18 cellular contexts compared by ENCODE assay signal in genomic region chr12:92278378-92278828, GRCh38.
DNase-seq lines count a peak whose midpoint lies in the region; ATAC-seq and TF ChIP-seq lines count a peak whose summit lies in the region.
"Had no signal": no experiment of that assay in that cellular context is flagged by ENCODE, and none has a peak within 500 bp of the region (broad histone marks: within the 10 kb centered on the region; RNA-seq: fewer than 3 reads in every experiment).

No MANE protein-coding gene starts in this region.

- no peak overlapping the region for H3K27ac ChIP-seq in DND-41 (ENCODE audit: low read length)
- H3K27ac ChIP-seq in heart left ventricle, result peak overlapping the region in 11 of 12 donors; percentile 26 to 81 (median 50)
- peak overlapping the region; percentile 34 for H3K27ac ChIP-seq in skeletal muscle tissue (ENCODE audit: low read depth, low read length)
- H3K27ac ChIP-seq: KMS-11, SK-N-MC had no signal

- H3K4me1 Mint-ChIP-seq in activated T-helper 17 cell treated with anti-CD3 and anti-CD28 coated beads, Interleukin-2, amount 50 U/mL, for 72 hours, result peaks cover 7% of the 10 kb centered on the region
- no peaks in the 10 kb centered on the region for H3K4me1 Mint-ChIP-seq in effector memory CD8-positive, alpha-beta T cell (ENCODE audit: low read depth in 2 of 2)

- H3K27me3 ChIP-seq in DND-41 (ENCODE audit: insufficient read depth, low read length, poor library complexity) (no peaks in the 10 kb centered on the region), heart left ventricle (no peaks in the 10 kb centered on the region), skeletal muscle tissue (ENCODE audit: control insufficient read depth in 3 of 3, insufficient read depth in 3 of 3, low read length in 3 of 3) (no peaks in the 10 kb centered on the region)
- H3K27me3 ChIP-seq: stomach had no signal

- H4K20me1 ChIP-seq in DND-41 (ENCODE audit: insufficient read depth, low read length), result no peaks in the 10 kb centered on the region

- H3K4me3 ChIP-seq in DND-41 (ENCODE audit: low read depth in 1 of 2, low read length in 2 of 2) (no peak overlapping the region), heart left ventricle (no peak overlapping the region), skeletal muscle tissue (ENCODE audit: low read length in 3 of 3) (no peak overlapping the region)
- H3K4me3 ChIP-seq: GM12878, SK-N-MC, skin epidermis, stomach had no signal

- H3K4me2 ChIP-seq in DND-41 (ENCODE audit: insufficient read depth, low read length), result no peak overlapping the region
- H3K4me2 ChIP-seq: KMS-11 had no signal

- intact Hi-C loops in heart left ventricle (cut with DNase I), result no loop called here

- H3K4me1 ChIP-seq in DND-41 (ENCODE audit: insufficient read depth, low read length) (no peaks in the 10 kb centered on the region), heart left ventricle (peaks cover 0 to 18% (median 0%) of the 10 kb centered on the region in 12 donors), skeletal muscle tissue (ENCODE audit: control insufficient read depth in 3 of 3, insufficient read depth in 3 of 3, low read length in 3 of 3) (peaks cover 0 to 4% (median 0%) of the 10 kb centered on the region in 3 donors)
- H3K4me1 ChIP-seq: stomach had no signal

- H3K9me3 ChIP-seq in DND-41 (ENCODE audit: insufficient read depth, low read length, severe bottlenecking) (no peaks in the 10 kb centered on the region), heart left ventricle (no peaks in the 10 kb centered on the region), skeletal muscle tissue (ENCODE audit: control insufficient read depth in 3 of 3, low read length in 3 of 3) (no peaks in the 10 kb centered on the region)
- H3K9me3 ChIP-seq: stomach had no signal

- no peak for TF ChIP-seq POLR2A in heart left ventricle (IDR thresholded peaks at IDR 0.05)

- H3K4me3 Mint-ChIP-seq in activated T-helper 17 cell treated with anti-CD3 and anti-CD28 coated beads, Interleukin-2, amount 50 U/mL, for 72 hours, result peak overlapping the region; percentile 51
- no peak overlapping the region for H3K4me3 Mint-ChIP-seq in effector memory CD8-positive, alpha-beta T cell
- H3K4me3 Mint-ChIP-seq: activated naive CD8-positive, alpha-beta T cell treated with anti-CD3 and anti-CD28 coated beads, Interleukin-2, amount 10 ng/mL, durations not matched to agents 7 days and 5 days; CD4-positive, CD25-positive, alpha-beta regulatory T cell; nephron had no signal

- TF ChIP-seq CTCF in DND-41 (IDR thresholded peaks at IDR 0.05; ENCODE audit: borderline replicate concordance, extremely low read depth, low read length, poor library complexity, severe bottlenecking) (no peak), heart left ventricle (IDR thresholded peaks at IDR 0.05) (no peak)

- H3K36me3 ChIP-seq in DND-41 (ENCODE audit: insufficient read depth, low read length), result no peaks in the 10 kb centered on the region
- H3K36me3 ChIP-seq in heart left ventricle, result no peaks in the 10 kb centered on the region
- H3K36me3 ChIP-seq in skeletal muscle tissue (ENCODE audit: control insufficient read depth in 3 of 3, insufficient read depth in 3 of 3, low read length in 3 of 3), result no peaks in the 10 kb centered on the region
- H3K36me3 ChIP-seq: stomach had no signal

- DNase-seq in DND-41, result no peak
- peak in 1 of 5 donors; percentile 34 for DNase-seq in heart left ventricle
- no peak for DNase-seq in NCI-H2029 (lab: John Stamatoyannopoulos, UW)
- no peak for DNase-seq in NCI-H1436 (lab: John Stamatoyannopoulos, UW)
- DNase-seq in effector memory CD8-positive, alpha-beta T cell, result no peak
- DNase-seq: activated naive CD8-positive, alpha-beta T cell treated with anti-CD3 and anti-CD28 coated beads, Interleukin-2, amount 10 ng/mL, durations not matched to agents 7 days and 5 days; CD4-positive, CD25-positive, alpha-beta regulatory T cell; HCEC 1CT; NCI-H1105 treated with DMSO at 0.1 percent for 48 hours; stomach had no signal

- ATAC-seq in DND-41 (ENCODE audit: insufficient read depth, low read depth) (no peak), heart left ventricle (peak; percentile 40 to 88 (median 84)), HG03139 (IDR thresholded peaks at IDR 0.05; ENCODE audit: unreplicated experiment) (no peak)
- peak; percentile 52 for ATAC-seq in activated T-helper 17 cell treated with anti-CD3 and anti-CD28 coated beads, Interleukin-2, amount 50 U/mL, for 72 hours (replicated peaks)
- no peak for ATAC-seq in effector memory CD8-positive, alpha-beta T cell (replicated peaks)
- ATAC-seq: GM12878 had no signal

- H3K9ac ChIP-seq in DND-41 (ENCODE audit: low read depth, low read length), result no peak overlapping the region
- no peak overlapping the region for H3K9ac ChIP-seq in skeletal muscle tissue (ENCODE audit: low read depth in 1 of 3, low read length in 3 of 3)
- H3K9ac ChIP-seq: KMS-11 had no signal

- H3K9me3 Mint-ChIP-seq in activated T-helper 17 cell treated with anti-CD3 and anti-CD28 coated beads, Interleukin-2, amount 50 U/mL, for 72 hours, result no peaks in the 10 kb centered on the region
- no peaks in the 10 kb centered on the region for H3K9me3 Mint-ChIP-seq in effector memory CD8-positive, alpha-beta T cell
- H3K9me3 Mint-ChIP-seq: nephron had no signal

- H3K27me3 Mint-ChIP-seq in activated T-helper 17 cell treated with anti-CD3 and anti-CD28 coated beads, Interleukin-2, amount 50 U/mL, for 72 hours, result no peaks in the 10 kb centered on the region
- H3K27me3 Mint-ChIP-seq in effector memory CD8-positive, alpha-beta T cell, result no peaks in the 10 kb centered on the region
- H3K27me3 Mint-ChIP-seq: activated naive CD8-positive, alpha-beta T cell treated with anti-CD3 and anti-CD28 coated beads, Interleukin-2, amount 10 ng/mL, durations not matched to agents 7 days and 5 days; CD4-positive, CD25-positive, alpha-beta regulatory T cell had no signal

- no peaks in the 10 kb centered on the region for H3K79me2 ChIP-seq in DND-41 (ENCODE audit: insufficient read depth, low read length)

- H2AFZ ChIP-seq in DND-41 (ENCODE audit: low read depth, low read length), result peak overlapping the region; percentile 41; the same call in 1 of the 2 replicates

- 53 to 76% (median 63%) methylated on average over 2 of the region's 2 CpGs for WGBS in heart left ventricle, 4 donors

- H3K27ac Mint-ChIP-seq in activated T-helper 17 cell treated with anti-CD3 and anti-CD28 coated beads, Interleukin-2, amount 50 U/mL, for 72 hours, result peak overlapping the region; percentile 68
- H3K27ac Mint-ChIP-seq in effector memory CD8-positive, alpha-beta T cell, result no peak overlapping the region
- H3K27ac Mint-ChIP-seq: activated naive CD8-positive, alpha-beta T cell treated with anti-CD3 and anti-CD28 coated beads, Interleukin-2, amount 10 ng/mL, durations not matched to agents 7 days and 5 days; nephron had no signal

- no peaks in the 10 kb centered on the region for H3K36me3 Mint-ChIP-seq in activated T-helper 17 cell treated with anti-CD3 and anti-CD28 coated beads, Interleukin-2, amount 50 U/mL, for 72 hours (ENCODE audit: low read depth)
- H3K36me3 Mint-ChIP-seq in effector memory CD8-positive, alpha-beta T cell (ENCODE audit: insufficient read depth), result no peaks in the 10 kb centered on the region
- H3K36me3 Mint-ChIP-seq: CD4-positive, CD25-positive, alpha-beta regulatory T cell had no signal

Comparison
In these comparisons a context has a peak if more than half of its experiments do, and no peak if none do; other contexts are left out.
1. ATAC-seq: peak in activated T-helper 17 cell treated with anti-CD3 and anti-CD28 coated beads, Interleukin-2, amount 50 U/mL, for 72 hours (single experiment) and heart left ventricle (4 of 4); none in DND-41 (single experiment), HG03139 (single experiment) and effector memory CD8-positive, alpha-beta T cell (single experiment).